Comparison of ENCODE assay signal across 21 cellular contexts in genomic region chr19:14480695-14481069, GRCh38. TPM values are rescaled to one million over a fixed set of nuclear protein-coding genes. Genes with fewer than 3 reads are reported as not detected.
DNase-seq lines count a peak whose midpoint lies in the region; ATAC-seq and TF ChIP-seq lines count a peak whose summit lies in the region.
"Had no signal": no experiment of that assay in that cellular context is flagged by ENCODE, and none has a peak within 500 bp of the region (broad histone marks: within the 10 kb centered on the region; RNA-seq: fewer than 3 reads in every experiment).

No MANE protein-coding gene starts in this region.

- TF ChIP-seq POLR2A in GM18505 (IDR thresholded peaks at IDR 0.05; ENCODE audit: borderline replicate concordance, extremely low read depth, insufficient read depth, insufficient read length), result no peak

- peaks cover 3% of the 10 kb centered on the region for H4K20me1 ChIP-seq in hepatocyte (ENCODE audit: insufficient read depth, poor library complexity, severe bottlenecking)

- H3K4me1 ChIP-seq in NT2/D1 (ENCODE audit: insufficient read depth, insufficient read length), result peaks cover 36% of the 10 kb centered on the region
- H3K4me1 ChIP-seq in hepatocyte (ENCODE audit: insufficient read depth), result peaks cover 17% of the 10 kb centered on the region
- H3K4me1 ChIP-seq: parathyroid adenoma, right lobe of liver had no signal

- no peak overlapping the region for H2AFZ ChIP-seq in hepatocyte
- H2AFZ ChIP-seq: parathyroid adenoma had no signal

- peak overlapping the region; percentile 66 for H3K9ac ChIP-seq in NT2/D1 (ENCODE audit: insufficient read length, low read depth)
- H3K9ac ChIP-seq: parathyroid adenoma had no signal

- H3K4me3 ChIP-seq in NT2/D1 (ENCODE audit: insufficient read length, low read depth), result no peak overlapping the region
- no peak overlapping the region for H3K4me3 ChIP-seq in hepatocyte
- H3K4me3 ChIP-seq: A549, right lobe of liver, SJSA1, suprapubic skin, vagina had no signal

- no peak overlapping the region for H3K27ac ChIP-seq in hepatocyte
- H3K27ac ChIP-seq: parathyroid adenoma, right lobe of liver, SJSA1, suprapubic skin, vagina, WERI-Rb-1 had no signal

- DNase-seq in 8988T (peak; percentile 64), EL (peak; percentile 70), NT2/D1 (ENCODE audit: low read depth, low spot score) (no peak), epidermal melanocyte (ENCODE audit: insufficient read length, low spot score) (peak; percentile 18), hepatocyte (ENCODE audit: low spot score) (no peak), head of caudate nucleus (no peak), NCI-H1930 (lab: John Stamatoyannopoulos, UW) (no peak)
- DNase-seq: left cardiac atrium, NCI-H1436, NCI-H774, right lobe of liver had no signal

- 80% methylated on average over 4 of the region's 4 CpGs for WGBS in hepatocyte (ENCODE audit: low lambda C conversion rate, missing lambda C conversion rate)

- H3K4me2 ChIP-seq in hepatocyte, result no peak overlapping the region
- H3K4me2 ChIP-seq: A549 had no signal

- intact Hi-C loops in head of caudate nucleus (cut with DNase I), result no loop called here

- H3K79me2 ChIP-seq in hepatocyte, result no peaks in the 10 kb centered on the region
- H3K79me2 ChIP-seq: parathyroid adenoma had no signal

- H3K9me3 ChIP-seq in NT2/D1 (ENCODE audit: insufficient read depth, low read length), result no peaks in the 10 kb centered on the region
- no peaks in the 10 kb centered on the region for H3K9me3 ChIP-seq in hepatocyte (ENCODE audit: low read depth)
- H3K9me3 ChIP-seq: A549, right lobe of liver, SJSA1, suprapubic skin, vagina had no signal

- no peak for ATAC-seq in GM18505 (IDR thresholded peaks at IDR 0.05; ENCODE audit: unreplicated experiment)

- H3K9me2 ChIP-seq in hepatocyte (replicated peaks; ENCODE audit: insufficient read depth), result no peaks in the 10 kb centered on the region

- H3K27me3 ChIP-seq in NT2/D1 (ENCODE audit: insufficient read depth, insufficient read length) (no peaks in the 10 kb centered on the region), hepatocyte (no peaks in the 10 kb centered on the region)
- H3K27me3 ChIP-seq: dorsolateral prefrontal cortex, right lobe of liver, SJSA1, suprapubic skin, vagina had no signal

- no peak for TF ChIP-seq CTCF in hepatocyte (IDR thresholded peaks at IDR 0.05; ENCODE audit: poor library complexity)

- H3K36me3 ChIP-seq in NT2/D1 (ENCODE audit: insufficient read depth, insufficient read length, low read length) (peaks cover 53% of the 10 kb centered on the region), hepatocyte (replicated peaks; ENCODE audit: insufficient read depth, low read depth) (peaks cover 4% of the 10 kb centered on the region)

RNA-seq across cellular contexts. Expression of gene PTGER1, which starts 5.5 kb away (rescaled TPM):
- total RNA-seq in hepatocyte, result 0.60 and 2.8 TPM in 2 replicates
- polyA plus RNA-seq in hepatocyte, result 3.5 and 7.6 TPM in 2 replicates
- total RNA-seq: cardiac septum; naive thymus-derived CD8-positive, alpha-beta T cell; SJSA1; vagina had no signal
- polyA plus RNA-seq: naive thymus-derived CD8-positive, alpha-beta T cell had no signal

RNA-seq across cellular contexts. Expression of gene GIPC1, which starts 15.2 kb away (rescaled TPM):
- total RNA-seq in hepatocyte, result 102 and 127 TPM in 2 replicates
- polyA plus RNA-seq in hepatocyte, result 186 and 201 TPM in 2 replicates

RNA-seq across cellular contexts. Expression of gene DNAJB1, which starts 37.5 kb away (rescaled TPM):
- 104 and 112 TPM in 2 replicates for total RNA-seq in hepatocyte
- 179 and 185 TPM in 2 replicates for polyA plus RNA-seq in hepatocyte

RNA-seq across cellular contexts. Expression of gene PKN1, which starts 47.6 kb away (rescaled TPM):
- total RNA-seq in hepatocyte, result 57.4 and 61.4 TPM in 2 replicates
- 83.3 and 88.5 TPM in 2 replicates for polyA plus RNA-seq in hepatocyte

RNA-seq across cellular contexts. Expression of gene TECR, which starts 48.7 kb away (rescaled TPM):
- 65.3 and 102 TPM in 2 replicates for total RNA-seq in hepatocyte
- 366 and 370 TPM in 2 replicates for polyA plus RNA-seq in hepatocyte

Comparison
In these comparisons a context has a peak if more than half of its experiments do, and no peak if none do; other contexts are left out.
1. DNase-seq: peak in 8988T (single experiment), EL (single experiment) and epidermal melanocyte (single experiment); none in NT2/D1 (single experiment), hepatocyte (single experiment), head of caudate nucleus (0 of 42) and NCI-H1930 (0 of 2).